Comparison of ENCODE assay signal across 14 cellular contexts in the genomic region with DNA sequence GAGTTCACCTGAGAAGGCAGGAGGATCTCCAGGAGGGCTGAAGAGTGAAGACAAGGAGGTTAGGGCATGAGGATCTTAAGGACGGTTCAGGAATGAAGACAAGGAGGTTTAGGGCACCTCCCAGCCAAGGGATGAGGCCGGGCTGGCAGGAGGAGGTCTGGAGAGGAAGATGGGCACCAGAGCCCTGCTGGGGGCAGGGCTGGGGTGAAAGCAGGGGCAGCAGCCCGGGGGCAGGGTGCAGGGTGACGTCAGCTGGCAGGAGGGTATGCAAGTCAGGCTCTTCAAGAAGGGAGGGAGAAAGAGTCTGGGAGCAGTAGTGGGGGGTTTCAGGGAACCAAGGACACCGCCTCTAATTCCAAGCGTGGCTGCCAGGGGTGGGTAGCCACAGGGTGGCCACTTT.
"Had no signal": no experiment of that assay in that cellular context is flagged by ENCODE, and none has a peak within 500 bp of the region (broad histone marks: within the 10 kb centered on the region; RNA-seq: fewer than 3 reads in every experiment).

No MANE protein-coding gene starts in this region.

- H3K4me1 ChIP-seq: uterus had no signal

- H3K4me3 ChIP-seq: skin epidermis, stomach, uterus had no signal

- H3K27ac ChIP-seq: stomach, uterus had no signal

- H3K27me3 Mint-ChIP-seq: activated CD4-positive, alpha-beta T cell treated with anti-CD3 and anti-CD28 coated beads, Interleukin-2, amount 10 ng/mL, durations not matched to agents 24 days and 14 days; activated naive CD8-positive, alpha-beta T cell treated with anti-CD3 and anti-CD28 coated beads for 36 hours had no signal

- H3K4me1 Mint-ChIP-seq: activated CD4-positive, alpha-beta T cell treated with anti-CD3 and anti-CD28 coated beads, Interleukin-2, amount 10 ng/mL, durations not matched to agents 24 days and 14 days; activated naive CD8-positive, alpha-beta T cell treated with anti-CD3 and anti-CD28 coated beads for 36 hours; naive B cell had no signal

- H3K27ac Mint-ChIP-seq: activated CD4-positive, alpha-beta T cell treated with anti-CD3 and anti-CD28 coated beads, Interleukin-2, amount 10 ng/mL, durations not matched to agents 24 days and 14 days; activated naive CD8-positive, alpha-beta T cell treated with anti-CD3 and anti-CD28 coated beads for 36 hours; naive B cell had no signal

- H3K4me3 Mint-ChIP-seq: activated CD4-positive, alpha-beta T cell treated with anti-CD3 and anti-CD28 coated beads, Interleukin-2, amount 10 ng/mL, durations not matched to agents 24 days and 14 days; activated naive CD8-positive, alpha-beta T cell treated with anti-CD3 and anti-CD28 coated beads for 36 hours; naive B cell had no signal

- DNase-seq: activated CD4-positive, alpha-beta T cell treated with anti-CD3 and anti-CD28 coated beads, Interleukin-2, amount 10 ng/mL, durations not matched to agents 24 days and 14 days; activated CD4-positive, CD25-positive, alpha-beta regulatory T cell; activated CD8-positive, alpha-beta memory T cell treated with anti-CD3 and anti-CD28 coated beads for 24 hours; activated gamma-delta T cell treated with Interleukin-2 at 50 U/mL for 16 hours; activated naive CD8-positive, alpha-beta T cell treated with anti-CD3 and anti-CD28 coated beads for 36 hours; amygdala; naive B cell; stimulated activated CD4-positive, alpha-beta T cell treated with anti-CD3 and anti-CD28 coated beads, Interleukin-15, amount 100 ng/mL, for 24 hours; stimulated activated CD4-positive, alpha-beta T cell treated with anti-CD3 and anti-CD28 coated beads, Interleukin-4, amount 100 ng/mL, for 4 hours; stimulated activated CD8-positive, alpha-beta memory T cell treated with anti-CD3 and anti-CD28 coated beads, Interleukin-4, amount 100 ng/mL, for 48 hours; stomach; SW 1271; uterus had no signal

- H3K9me3 Mint-ChIP-seq: activated CD4-positive, alpha-beta T cell treated with anti-CD3 and anti-CD28 coated beads, Interleukin-2, amount 10 ng/mL, durations not matched to agents 24 days and 14 days had no signal

- H3K9me3 ChIP-seq: stomach, uterus had no signal

- H3K27me3 ChIP-seq: stomach, uterus had no signal

- H3K36me3 Mint-ChIP-seq: activated naive CD8-positive, alpha-beta T cell treated with anti-CD3 and anti-CD28 coated beads for 36 hours; naive B cell had no signal

- H3K36me3 ChIP-seq: stomach, uterus had no signal
